ENCODE assay signal across 13 cellular contexts in genomic region chr21:33058468-33059318, GRCh38. TPM values are rescaled to one million over a fixed set of nuclear protein-coding genes. Genes with fewer than 3 reads are reported as not detected.
DNase-seq lines count a peak whose midpoint lies in the region; ATAC-seq and TF ChIP-seq lines count a peak whose summit lies in the region.
"Had no signal": no experiment of that assay in that cellular context is flagged by ENCODE, and none has a peak within 500 bp of the region (broad histone marks: within the 10 kb centered on the region; RNA-seq: fewer than 3 reads in every experiment).

No MANE protein-coding gene starts in this region.

- DNase-seq in Ammon's horn (ENCODE audit: low spot score): peak; percentile 63
- peak; percentile 14 for DNase-seq in KBM-7
- peak; percentile 86 for DNase-seq in left lobe of liver (ENCODE audit: low spot score)
- DNase-seq in WTC11 (ENCODE audit: low spot score): no peak
- no peak for DNase-seq in T1000 (lab: John Stamatoyannopoulos, UW)
- DNase-seq in stimulated activated CD4-positive, alpha-beta T cell treated with anti-CD3 and anti-CD28 coated beads, Interleukin-4, amount 100 ng/mL, for 24 hours: no peak
- DNase-seq: GM23248; stimulated activated naive CD8-positive, alpha-beta T cell treated with anti-CD3 and anti-CD28 coated beads, Interleukin-15, amount 100 ng/mL, for 72 hours had no signal

- H3K27me3 Mint-ChIP-seq in WTC11 (ENCODE audit: low read depth): peaks cover 38% of the 10 kb centered on the region

- no peaks in the 10 kb centered on the region for H3K9me3 Mint-ChIP-seq in WTC11
- H3K9me3 Mint-ChIP-seq: stimulated activated naive CD8-positive, alpha-beta T cell treated with anti-CD3 and anti-CD28 coated beads, Interleukin-15, amount 100 ng/mL, for 72 hours had no signal

- POLR2A ChIA-PET in WTC11 (lab: Charles Lee): no interaction called here

- H3K4me3 Mint-ChIP-seq in WTC11: no peak overlapping the region
- H3K4me3 Mint-ChIP-seq: B cell; stimulated activated naive CD8-positive, alpha-beta T cell treated with anti-CD3 and anti-CD28 coated beads, Interleukin-15, amount 100 ng/mL, for 72 hours had no signal

- H3K27ac ChIP-seq in VCaP: peak overlapping the region; percentile 32
- H3K27ac ChIP-seq: GM23248 had no signal

- TF ChIP-seq CTCF in VCaP (conservative IDR thresholded peaks at IDR 0.05) (no peak), WTC11 (IDR thresholded peaks at IDR 0.05) (no peak)

- CTCF ChIA-PET in WTC11 (lab: Charles Lee): no interaction called here

- ATAC-seq in left lobe of liver (peak; percentile 85), WTC11 (no peak), HG03442 (IDR thresholded peaks at IDR 0.05; ENCODE audit: unreplicated experiment) (no peak)

- in situ Hi-C loops in KBM-7 (cut with MboI; ENCODE audit: low pct_unique_long_range_greater_than_20kb, low sequenced_read_pairs): no loop called here

- H3K4me1 Mint-ChIP-seq in WTC11: no peaks in the 10 kb centered on the region
- H3K4me1 Mint-ChIP-seq: B cell had no signal

- no peaks in the 10 kb centered on the region for H3K36me3 Mint-ChIP-seq in WTC11

- no peak overlapping the region for H3K27ac Mint-ChIP-seq in WTC11
- H3K27ac Mint-ChIP-seq: B cell; stimulated activated naive CD8-positive, alpha-beta T cell treated with anti-CD3 and anti-CD28 coated beads, Interleukin-15, amount 100 ng/mL, for 72 hours had no signal

TF ChIP-seq in WTC11, 78 proteins besides CTCF, POLR2A, EP300 and RAD21:
- no peak for TF ChIP-seq ZNF317 (CRISPR knock-in tag; IDR thresholded peaks at IDR 0.05; ENCODE audit: borderline replicate concordance, low read depth)
- TF ChIP-seq, protein P1, sequence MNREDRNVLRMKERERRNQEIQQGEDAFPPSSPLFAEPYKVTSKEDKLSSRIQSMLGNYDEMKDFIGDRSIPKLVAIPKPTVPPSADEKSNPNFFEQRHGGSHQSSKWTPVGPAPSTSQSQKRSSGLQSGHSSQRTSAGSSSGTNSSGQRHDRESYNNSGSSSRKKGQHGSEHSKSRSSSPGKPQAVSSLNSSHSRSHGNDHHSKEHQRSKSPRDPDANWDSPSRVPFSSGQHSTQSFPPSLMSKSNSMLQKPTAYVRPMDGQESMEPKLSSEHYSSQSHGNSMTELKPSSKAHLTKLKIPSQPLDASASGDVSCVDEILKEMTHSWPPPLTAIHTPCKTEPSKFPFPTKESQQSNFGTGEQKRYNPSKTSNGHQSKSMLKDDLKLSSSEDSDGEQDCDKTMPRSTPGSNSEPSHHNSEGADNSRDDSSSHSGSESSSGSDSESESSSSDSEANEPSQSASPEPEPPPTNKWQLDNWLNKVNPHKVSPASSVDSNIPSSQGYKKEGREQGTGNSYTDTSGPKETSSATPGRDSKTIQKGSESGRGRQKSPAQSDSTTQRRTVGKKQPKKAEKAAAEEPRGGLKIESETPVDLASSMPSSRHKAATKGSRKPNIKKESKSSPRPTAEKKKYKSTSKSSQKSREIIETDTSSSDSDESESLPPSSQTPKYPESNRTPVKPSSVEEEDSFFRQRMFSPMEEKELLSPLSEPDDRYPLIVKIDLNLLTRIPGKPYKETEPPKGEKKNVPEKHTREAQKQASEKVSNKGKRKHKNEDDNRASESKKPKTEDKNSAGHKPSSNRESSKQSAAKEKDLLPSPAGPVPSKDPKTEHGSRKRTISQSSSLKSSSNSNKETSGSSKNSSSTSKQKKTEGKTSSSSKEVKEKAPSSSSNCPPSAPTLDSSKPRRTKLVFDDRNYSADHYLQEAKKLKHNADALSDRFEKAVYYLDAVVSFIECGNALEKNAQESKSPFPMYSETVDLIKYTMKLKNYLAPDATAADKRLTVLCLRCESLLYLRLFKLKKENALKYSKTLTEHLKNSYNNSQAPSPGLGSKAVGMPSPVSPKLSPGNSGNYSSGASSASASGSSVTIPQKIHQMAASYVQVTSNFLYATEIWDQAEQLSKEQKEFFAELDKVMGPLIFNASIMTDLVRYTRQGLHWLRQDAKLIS (CRISPR knock-in tag; IDR thresholded peaks at IDR 0.05; ENCODE audit: borderline replicate concordance): no peak
- no peak for TF ChIP-seq ZNF263 (CRISPR knock-in tag; IDR thresholded peaks at IDR 0.05; ENCODE audit: low read depth)
- no peak for TF ChIP-seq ZNF671 (CRISPR knock-in tag; IDR thresholded peaks at IDR 0.05)
- TF ChIP-seq CREB1 (CRISPR knock-in tag; IDR thresholded peaks at IDR 0.05): no peak
- TF ChIP-seq MYBL2 (CRISPR knock-in tag; IDR thresholded peaks at IDR 0.05): no peak
- no peak for TF ChIP-seq RORB (CRISPR knock-in tag; IDR thresholded peaks at IDR 0.05)
- no peak for TF ChIP-seq GABPB1 (CRISPR knock-in tag; IDR thresholded peaks at IDR 0.05)
- TF ChIP-seq SP1 (CRISPR knock-in tag; conservative IDR thresholded peaks at IDR 0.05): no peak
- TF ChIP-seq OVOL2 (CRISPR knock-in tag; IDR thresholded peaks at IDR 0.05; ENCODE audit: borderline replicate concordance): no peak
- TF ChIP-seq USF1 (CRISPR knock-in tag; IDR thresholded peaks at IDR 0.05): no peak
- no peak for TF ChIP-seq ATF3 (CRISPR knock-in tag; conservative IDR thresholded peaks at IDR 0.05)
- TF ChIP-seq STAT6 (CRISPR knock-in tag; conservative IDR thresholded peaks at IDR 0.05; ENCODE audit: low read depth): no peak
- TF ChIP-seq RELA (CRISPR knock-in tag; IDR thresholded peaks at IDR 0.05; ENCODE audit: borderline replicate concordance): no peak
- no peak for TF ChIP-seq TEAD4 (CRISPR knock-in tag; IDR thresholded peaks at IDR 0.05)
- TF ChIP-seq, protein P2, sequence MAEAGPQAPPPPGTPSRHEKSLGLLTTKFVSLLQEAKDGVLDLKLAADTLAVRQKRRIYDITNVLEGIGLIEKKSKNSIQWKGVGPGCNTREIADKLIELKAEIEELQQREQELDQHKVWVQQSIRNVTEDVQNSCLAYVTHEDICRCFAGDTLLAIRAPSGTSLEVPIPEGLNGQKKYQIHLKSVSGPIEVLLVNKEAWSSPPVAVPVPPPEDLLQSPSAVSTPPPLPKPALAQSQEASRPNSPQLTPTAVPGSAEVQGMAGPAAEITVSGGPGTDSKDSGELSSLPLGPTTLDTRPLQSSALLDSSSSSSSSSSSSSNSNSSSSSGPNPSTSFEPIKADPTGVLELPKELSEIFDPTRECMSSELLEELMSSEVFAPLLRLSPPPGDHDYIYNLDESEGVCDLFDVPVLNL (CRISPR knock-in tag; IDR thresholded peaks at IDR 0.05; ENCODE audit: borderline replicate concordance, low read depth): no peak

RNA-seq across cellular contexts. Expression of gene OLIG1, which starts 11.2 kb away (rescaled TPM):
- total RNA-seq in left lobe of liver (not detected), WTC11 (2021) (2.1 to 2.4 TPM (median 2.2 TPM) in 3 replicates)
- total RNA-seq: B cell, dermis microvascular lymphatic vessel endothelial cell, GM23248, mucosa of descending colon had no signal

RNA-seq across cellular contexts. Expression of gene OLIG2, which starts 33.0 kb away (rescaled TPM):
- total RNA-seq in left lobe of liver (not detected), WTC11 (2021) (0.60 to 0.79 TPM (median 0.71 TPM) in 3 replicates)
- total RNA-seq: B cell, dermis microvascular lymphatic vessel endothelial cell, GM23248, mucosa of descending colon had no signal

Comparison
In these comparisons a context has a peak if more than half of its experiments do, and no peak if none do; other contexts are left out.
1. DNase-seq: peak in Ammon's horn (single experiment), KBM-7 (single experiment) and left lobe of liver (single experiment); none in WTC11 (single experiment), T1000 (single experiment) and stimulated activated CD4-positive, alpha-beta T cell treated with anti-CD3 and anti-CD28 coated beads, Interleukin-4, amount 100 ng/mL, for 24 hours (single experiment).